In genomic region chr1:12745126-12745991, GRCh38 we compare ENCODE assay signal across 1 cellular context.
TF ChIP-seq lines count a peak whose summit lies in the region.

No MANE protein-coding gene starts in this region.

TF ChIP-seq in K562, 482 proteins besides CTCF, POLR2A, EP300 and RAD21 (continued from another document and continues in another):
- TF ChIP-seq ZNF592 (IDR thresholded peaks at IDR 0.05), result no peak
- no peak for TF ChIP-seq ARNT (IDR thresholded peaks at IDR 0.05)
- TF ChIP-seq BRD4 (IDR thresholded peaks at IDR 0.05), result no peak
- no peak for TF ChIP-seq POLR2AphosphoS5 (IDR thresholded peaks at IDR 0.05; ENCODE audit: control insufficient read depth, insufficient read depth, low read depth, low read length)
- TF ChIP-seq ZFP1 (CRISPR knock-in tag; IDR thresholded peaks at IDR 0.05), result no peak
- TF ChIP-seq MTA1 (IDR thresholded peaks at IDR 0.05; ENCODE audit: borderline replicate concordance), result no peak; the same call in 1 of the 2 replicates
- no peak for TF ChIP-seq SMAD2 (IDR thresholded peaks at IDR 0.05; ENCODE audit: low read depth, low read length)
- TF ChIP-seq GABPB2 (CRISPR knock-in tag; conservative IDR thresholded peaks at IDR 0.05), result no peak
- TF ChIP-seq SAP30 (IDR thresholded peaks at IDR 0.05; ENCODE audit: borderline replicate concordance, insufficient read depth, low read depth, low read length, poor library complexity, severe bottlenecking), result no peak
- 0 out of 2 replicates have a peak, but pooled peaks have one; percentile 38 for TF ChIP-seq HDAC8 (tag; IDR thresholded peaks at IDR 0.05)
- no peak for TF ChIP-seq MYNN (IDR thresholded peaks at IDR 0.05)
- TF ChIP-seq MYNN (CRISPR knock-in tag; IDR thresholded peaks at IDR 0.05), result no peak
- peak; percentile 58 to 70; a peak in 1 of 4 replicates for TF ChIP-seq ZNF318 (IDR thresholded peaks at IDR 0.05; ENCODE audit: borderline replicate concordance in 1 of 2, low read depth in 1 of 2)
- TF ChIP-seq ZNF263 (CRISPR knock-in tag; IDR thresholded peaks at IDR 0.05; ENCODE audit: borderline replicate concordance), result no peak
- TF ChIP-seq FOXK1 (CRISPR knock-in tag; IDR thresholded peaks at IDR 0.05; ENCODE audit: borderline replicate concordance), result no peak
- no peak for TF ChIP-seq ZNF75A (CRISPR knock-in tag; IDR thresholded peaks at IDR 0.05)
- no peak for TF ChIP-seq ZNF217 (CRISPR knock-in tag; IDR thresholded peaks at IDR 0.05)
- no peak for TF ChIP-seq NCOA6 (IDR thresholded peaks at IDR 0.05)
- peak; percentile 41; the same call in 1 of the 2 replicates for TF ChIP-seq NFRKB (IDR thresholded peaks at IDR 0.05; ENCODE audit: low read depth)
- no peak for TF ChIP-seq ARID3A (IDR thresholded peaks at IDR 0.05; ENCODE audit: borderline replicate concordance, low read depth, low read length)
- TF ChIP-seq RBM34 (IDR thresholded peaks at IDR 0.05; ENCODE audit: borderline replicate concordance, insufficient read depth, low read length), result no peak
- TF ChIP-seq ZHX1 (conservative IDR thresholded peaks at IDR 0.05; ENCODE audit: low read length), result no peak
- no peak for TF ChIP-seq ZNF12 (CRISPR knock-in tag; IDR thresholded peaks at IDR 0.05)
- TF ChIP-seq NFYB (IDR thresholded peaks at IDR 0.05; ENCODE audit: extremely low read depth, insufficient read length), result no peak
- no peak for TF ChIP-seq SLC30A9 (CRISPR knock-in tag; IDR thresholded peaks at IDR 0.05)
- TF ChIP-seq PYGO2 (tag; IDR thresholded peaks at IDR 0.05), result no peak
- no peak for TF ChIP-seq OTX1 (CRISPR knock-in tag; IDR thresholded peaks at IDR 0.05)
- TF ChIP-seq ZNF121 (CRISPR knock-in tag; conservative IDR thresholded peaks at IDR 0.05), result no peak
- TF ChIP-seq SMARCA5 (IDR thresholded peaks at IDR 0.05), result peak; percentile 91; the same call in 1 of the 2 replicates
- no peak for TF ChIP-seq TOE1 (IDR thresholded peaks at IDR 0.05; ENCODE audit: borderline replicate concordance)
- no peak for TF ChIP-seq TOE1 (CRISPR knock-in tag; IDR thresholded peaks at IDR 0.05; ENCODE audit: borderline replicate concordance, low read depth)
- no peak for TF ChIP-seq CREB3L1 (IDR thresholded peaks at IDR 0.05; ENCODE audit: borderline replicate concordance, low read depth)
- no peak for TF ChIP-seq HMG20B (CRISPR knock-in tag; IDR thresholded peaks at IDR 0.05)
- TF ChIP-seq TEAD1 (CRISPR knock-in tag; IDR thresholded peaks at IDR 0.05), result peak in 1 of 2 experiments; percentile 47; a peak in 1 of 4 replicates
- TF ChIP-seq GTF2B (IDR thresholded peaks at IDR 0.05; ENCODE audit: extremely low read depth, insufficient read length), result no peak
- no peak for TF ChIP-seq ZNF589 (CRISPR knock-in tag; IDR thresholded peaks at IDR 0.05; ENCODE audit: low read depth)
- TF ChIP-seq L3MBTL2 (IDR thresholded peaks at IDR 0.05), result peak; percentile 80
- TF ChIP-seq RUNX1 (IDR thresholded peaks at IDR 0.05; ENCODE audit: low read depth), result no peak
- TF ChIP-seq ZNF398 (CRISPR knock-in tag; IDR thresholded peaks at IDR 0.05), result no peak
- TF ChIP-seq GTF2F1 (IDR thresholded peaks at IDR 0.05; ENCODE audit: low read depth, low read length), result no peak
- TF ChIP-seq GATA2 (CRISPR knock-in tag; IDR thresholded peaks at IDR 0.05), result no peak
- TF ChIP-seq CBFA2T2 (conservative IDR thresholded peaks at IDR 0.05), result no peak
- no peak for TF ChIP-seq ZNF695 (CRISPR knock-in tag; IDR thresholded peaks at IDR 0.05)
